Comparison of ENCODE assay signal across 9 cellular contexts in the genomic region with DNA sequence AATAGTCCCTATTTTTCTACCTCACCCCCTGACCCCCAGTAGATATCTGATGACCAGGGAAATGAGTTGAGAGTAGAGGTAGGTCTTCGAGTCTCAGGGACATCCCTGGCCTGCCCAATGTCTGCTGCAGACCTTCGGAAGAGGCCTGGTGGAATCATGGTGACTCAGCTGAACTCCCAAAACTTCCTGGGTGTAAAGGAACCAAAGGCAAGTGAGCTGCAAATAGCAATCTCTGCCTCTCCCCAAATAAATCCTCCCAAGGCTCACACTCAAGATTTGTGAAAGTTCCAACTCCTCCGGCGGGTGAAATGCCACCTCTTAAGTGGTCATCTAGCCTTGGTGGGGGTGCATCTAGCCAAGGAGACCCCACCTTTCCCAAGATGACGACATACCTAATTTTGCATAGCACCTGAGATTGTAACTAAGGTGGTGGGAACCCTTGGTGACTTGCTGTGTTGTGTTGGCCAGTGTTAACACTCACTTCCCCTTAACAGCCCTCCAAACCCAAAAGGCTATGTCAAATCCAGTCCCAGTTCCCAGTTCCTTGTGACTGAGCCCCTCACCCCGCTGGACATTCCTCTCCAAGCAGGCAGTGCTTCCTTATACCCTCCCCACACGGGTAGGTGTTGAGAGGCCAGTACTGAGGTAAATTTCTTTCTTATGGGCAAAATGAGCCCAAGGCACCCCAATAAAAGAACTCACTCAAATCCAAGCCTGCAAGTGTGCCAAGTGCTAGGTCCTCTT. TPM values are rescaled to one million over a fixed set of nuclear protein-coding genes. Genes with fewer than 3 reads are reported as not detected.
DNase-seq lines count a peak whose midpoint lies in the region; ATAC-seq and TF ChIP-seq lines count a peak whose summit lies in the region.
"Had no signal": no experiment of that assay in that cellular context is flagged by ENCODE, and none has a peak within 500 bp of the region (broad histone marks: within the 10 kb centered on the region; RNA-seq: fewer than 3 reads in every experiment).

No MANE protein-coding gene starts in this region.

- H3K4me1 Mint-ChIP-seq in activated T-helper 1 cell treated with anti-CD3 and anti-CD28 coated beads, Interleukin-12 subunit alpha, Interleukin-12 subunit beta, Interleukin-2, Interleukin-4 antibody, amounts not matched to agents 30 ng/mL and 10 ng/mL and 1 ng/mL, durations not matched to agents 14 hours and 24 hours and 36 hours (ENCODE audit: low read depth): peaks cover 73% of the 10 kb centered on the region
- H3K4me1 Mint-ChIP-seq in glutamatergic neuron (ENCODE audit: low read depth, unreplicated experiment): no peaks in the 10 kb centered on the region

- peak overlapping the region; percentile 78 for H3K4me3 Mint-ChIP-seq in activated T-helper 1 cell treated with anti-CD3 and anti-CD28 coated beads, Interleukin-12 subunit alpha, Interleukin-12 subunit beta, Interleukin-2, Interleukin-4 antibody, amounts not matched to agents 30 ng/mL and 10 ng/mL and 1 ng/mL, durations not matched to agents 14 hours and 24 hours and 36 hours
- no peak overlapping the region for H3K4me3 Mint-ChIP-seq in glutamatergic neuron (ENCODE audit: unreplicated experiment)

- H3K4me1 ChIP-seq in gastrocnemius medialis: peaks cover 11 to 25% of the 10 kb centered on the region in 2 donors

- H3K9me3 Mint-ChIP-seq in activated T-helper 1 cell treated with anti-CD3 and anti-CD28 coated beads, Interleukin-12 subunit alpha, Interleukin-12 subunit beta, Interleukin-2, Interleukin-4 antibody, amounts not matched to agents 30 ng/mL and 10 ng/mL and 1 ng/mL, durations not matched to agents 14 hours and 24 hours and 36 hours: no peaks in the 10 kb centered on the region
- H3K9me3 Mint-ChIP-seq in glutamatergic neuron (ENCODE audit: unreplicated experiment): peaks cover 2% of the 10 kb centered on the region

- peak overlapping the region; percentile 88 for H3K27ac Mint-ChIP-seq in activated T-helper 1 cell treated with anti-CD3 and anti-CD28 coated beads, Interleukin-12 subunit alpha, Interleukin-12 subunit beta, Interleukin-2, Interleukin-4 antibody, amounts not matched to agents 30 ng/mL and 10 ng/mL and 1 ng/mL, durations not matched to agents 14 hours and 24 hours and 36 hours
- H3K27ac Mint-ChIP-seq in glutamatergic neuron (ENCODE audit: unreplicated experiment): no peak overlapping the region

- no peaks in the 10 kb centered on the region for H3K27me3 Mint-ChIP-seq in activated T-helper 1 cell treated with anti-CD3 and anti-CD28 coated beads, Interleukin-12 subunit alpha, Interleukin-12 subunit beta, Interleukin-2, Interleukin-4 antibody, amounts not matched to agents 30 ng/mL and 10 ng/mL and 1 ng/mL, durations not matched to agents 14 hours and 24 hours and 36 hours (ENCODE audit: insufficient read depth)
- peaks cover 6% of the 10 kb centered on the region for H3K27me3 Mint-ChIP-seq in glutamatergic neuron (ENCODE audit: unreplicated experiment)

- no peaks in the 10 kb centered on the region for H3K9me3 ChIP-seq in gastrocnemius medialis
- H3K9me3 ChIP-seq: SJSA1 had no signal

- ATAC-seq in gastrocnemius medialis (no peak), GM19395 (IDR thresholded peaks at IDR 0.05; ENCODE audit: unreplicated experiment) (no peak)

- intact Hi-C loops in activated T-helper 1 cell treated with anti-CD3 and anti-CD28 coated beads, Interleukin-12 subunit alpha, Interleukin-12 subunit beta, Interleukin-2, Interleukin-4 antibody, amounts not matched to agents 30 ng/mL and 10 ng/mL and 1 ng/mL, durations not matched to agents 14 hours and 24 hours and 36 hours (cut with micrococcal nuclease): loop anchor here (2.0 kb wide), 1 partner anchor 408 kb away; no protein-coding TSS in a partner anchor
- intact Hi-C loops in gastrocnemius medialis (cut with DNase I; ENCODE audit: low total_unique reads): no loop called here

- TF ChIP-seq CTCF in glutamatergic neuron (IDR thresholded peaks at IDR 0.05; ENCODE audit: partially characterized antibody, unreplicated experiment): no peak
- no peak for TF ChIP-seq CTCF in gastrocnemius medialis (IDR thresholded peaks at IDR 0.05 in 4 of 5, conservative IDR thresholded peaks at IDR 0.05 in 1 of 5)
- TF ChIP-seq CTCF in GM20000 (IDR thresholded peaks at IDR 0.05; ENCODE audit: extremely low read depth, missing control alignments): no peak

- in situ Hi-C loops in gastrocnemius medialis (cut with MboI; ENCODE audit: low sequenced_read_pairs in 4 of 4): loop anchor here in 1 of 4 donors (25.0 kb wide), 1 partner anchor 249 kb away; no protein-coding TSS in a partner anchor

- no peak for TF ChIP-seq POLR2A in gastrocnemius medialis (IDR thresholded peaks at IDR 0.05)

- H3K27me3 ChIP-seq in gastrocnemius medialis: no peaks in the 10 kb centered on the region
- H3K27me3 ChIP-seq: SJSA1 had no signal

- peaks cover 53% of the 10 kb centered on the region for H3K36me3 Mint-ChIP-seq in activated T-helper 1 cell treated with anti-CD3 and anti-CD28 coated beads, Interleukin-12 subunit alpha, Interleukin-12 subunit beta, Interleukin-2, Interleukin-4 antibody, amounts not matched to agents 30 ng/mL and 10 ng/mL and 1 ng/mL, durations not matched to agents 14 hours and 24 hours and 36 hours (ENCODE audit: low read depth)
- H3K36me3 Mint-ChIP-seq in glutamatergic neuron (ENCODE audit: unreplicated experiment): no peaks in the 10 kb centered on the region

- H3K4me3 ChIP-seq in gastrocnemius medialis: no peak overlapping the region
- H3K4me3 ChIP-seq: SJSA1 had no signal

- peaks cover 3 to 45% of the 10 kb centered on the region in 2 donors for H3K36me3 ChIP-seq in gastrocnemius medialis

- H3K27ac ChIP-seq in gastrocnemius medialis: peak overlapping the region; percentile 97 to 100 (median 98)
- H3K27ac ChIP-seq: SJSA1 had no signal

- DNase-seq in H4 (ENCODE audit: low spot score) (peak; percentile 47), glutamatergic neuron (peak; percentile 0), gastrocnemius medialis (no peak), DMS114 treated with DMSO at 0.1 percent for 48 hours (lab: John Stamatoyannopoulos, UW; ENCODE audit: unreplicated experiment) (no peak), KG1 (lab: John Stamatoyannopoulos, UW) (no peak), GM20000 (ENCODE audit: low spot score) (no peak)
- DNase-seq in activated T-helper 1 cell treated with anti-CD3 and anti-CD28 coated beads, Interleukin-12 subunit alpha, Interleukin-12 subunit beta, Interleukin-2, Interleukin-4 antibody, amounts not matched to agents 30 ng/mL and 10 ng/mL and 1 ng/mL, durations not matched to agents 14 hours and 24 hours and 36 hours (ENCODE audit: low spot score): no peak

RNA-seq across cellular contexts. Expression of a gene that starts 6.2 kb away (rescaled TPM):
- 27.7 and 31.0 TPM in 2 replicates for total RNA-seq in H4 (2014; rRNA removed; shearing (Covaris generic))
- 149 and 156 TPM in 2 replicates for total RNA-seq in activated T-helper 1 cell treated with anti-CD3 and anti-CD28 coated beads, Interleukin-12 subunit alpha, Interleukin-12 subunit beta, Interleukin-2, Interleukin-4 antibody, amounts not matched to agents 30 ng/mL and 10 ng/mL and 1 ng/mL, durations not matched to agents 14 hours and 24 hours and 36 hours
- 2.7 TPM for total RNA-seq in glutamatergic neuron (ENCODE audit: unreplicated experiment)
- 100 to 1,000 TPM in 3 of 4 donors, 10 to 100 TPM in 1; 60.2 to 196 (median 125) TPM for total RNA-seq in gastrocnemius medialis

Comparison
In these comparisons a context has a peak if more than half of its experiments do, and no peak if none do; other contexts are left out.
1. DNase-seq: peak in H4 (single experiment) and glutamatergic neuron (single experiment); none in activated T-helper 1 cell treated with anti-CD3 and anti-CD28 coated beads, Interleukin-12 subunit alpha, Interleukin-12 subunit beta, Interleukin-2, Interleukin-4 antibody, amounts not matched to agents 30 ng/mL and 10 ng/mL and 1 ng/mL, durations not matched to agents 14 hours and 24 hours and 36 hours (single experiment), gastrocnemius medialis (0 of 2), DMS114 treated with DMSO at 0.1 percent for 48 hours (single experiment), KG1 (single experiment) and GM20000 (single experiment).